8 cellular contexts compared by ENCODE assay signal in genomic region chr16:89599451-89599858, GRCh38. TPM values are rescaled to one million over a fixed set of nuclear protein-coding genes. Genes with fewer than 3 reads are reported as not detected.
DNase-seq lines count a peak whose midpoint lies in the region; ATAC-seq and TF ChIP-seq lines count a peak whose summit lies in the region.

No MANE protein-coding gene starts in this region.

- ATAC-seq in activated B cell treated with CpG ODN at 0.5 μM for 24 hours (ENCODE audit: low read depth) (peak; percentile 18), left lobe of liver (peak; percentile 34), GM18511 (IDR thresholded peaks at IDR 0.05; ENCODE audit: unreplicated experiment) (no peak)

- H3K9me3 Mint-ChIP-seq in activated B cell treated with CpG ODN at 0.5 μM for 24 hours, result no peaks in the 10 kb centered on the region

- H3K14ac ChIP-seq in trophoblast cell (ENCODE audit: low read length), result no peak overlapping the region

- no peak overlapping the region for H4K8ac ChIP-seq in trophoblast cell (ENCODE audit: low read depth, low read length)

- no peaks in the 10 kb centered on the region for H3K79me1 ChIP-seq in trophoblast cell (ENCODE audit: low read length)

- no peak overlapping the region for H3K4me3 ChIP-seq in trophoblast cell (ENCODE audit: low read depth, low read length)

- H3K4ac ChIP-seq in trophoblast cell (ENCODE audit: low read depth, low read length), result no peak overlapping the region

- H2BK5ac ChIP-seq in trophoblast cell (ENCODE audit: low read depth, low read length, poor library complexity), result no peak overlapping the region

- H3K36me3 ChIP-seq in trophoblast cell (ENCODE audit: control insufficient read depth in 1 of 2, insufficient read depth in 2 of 2, low read length in 2 of 2), result no peaks in the 10 kb centered on the region

- no peak overlapping the region for H2AK5ac ChIP-seq in trophoblast cell (ENCODE audit: low read length)

- DNase-seq in DMS153 treated with DMSO at 0.1 percent for 48 hours (lab: John Stamatoyannopoulos, UW; ENCODE audit: unreplicated experiment) (peak; percentile 8), HT-29 (ENCODE audit: low spot score) (peak; percentile 71), activated B cell treated with CpG ODN at 0.5 μM for 24 hours (no peak), left lobe of liver (ENCODE audit: low spot score) (no peak), trophoblast cell (no peak), dedifferentiated amniotic fluid mesenchymal stem cell (ENCODE audit: extremely low spot score) (no peak), GM19240 (ENCODE audit: insufficient read length, low spot score) (no peak)

- WGBS in trophoblast cell (ENCODE audit: extremely low coverage, insufficient coverage, insufficient read length), result no CpG with 5 or more reads among the region's 8 CpGs

- no peak overlapping the region for H3K18ac ChIP-seq in trophoblast cell (ENCODE audit: low read length)

- no peaks in the 10 kb centered on the region for H3K36me3 Mint-ChIP-seq in activated B cell treated with CpG ODN at 0.5 μM for 24 hours (ENCODE audit: low read depth)

- H3K27ac Mint-ChIP-seq in activated B cell treated with CpG ODN at 0.5 μM for 24 hours, result no peak overlapping the region

- POLR2A ChIA-PET in activated B cell treated with CpG ODN at 0.5 μM for 24 hours (lab: Charles Lee), result interaction anchor here (1.5 kb wide), 1 partner anchor 38 kb away, joined by 3 read pairs; no protein-coding TSS in a partner anchor

- H3K23ac ChIP-seq in trophoblast cell (ENCODE audit: low read length), result no peak overlapping the region

- H3K27me3 Mint-ChIP-seq in activated B cell treated with CpG ODN at 0.5 μM for 24 hours, result peaks cover 5% of the 10 kb centered on the region

- H3K4me1 Mint-ChIP-seq in activated B cell treated with CpG ODN at 0.5 μM for 24 hours, result peaks cover 8% of the 10 kb centered on the region

- H3K9me3 ChIP-seq in trophoblast cell (ENCODE audit: insufficient read depth, low read depth, low read length), result peaks cover 4% of the 10 kb centered on the region

- H3K27me3 ChIP-seq in trophoblast cell (ENCODE audit: insufficient read depth, low read length), result no peaks in the 10 kb centered on the region

- no peaks in the 10 kb centered on the region for H3K79me2 ChIP-seq in trophoblast cell (ENCODE audit: control insufficient read depth, insufficient read depth, low read length, poor library complexity)

- no peak overlapping the region for H3K27ac ChIP-seq in trophoblast cell (ENCODE audit: low read depth, low read length)

- no peak overlapping the region for H4K91ac ChIP-seq in trophoblast cell (ENCODE audit: low read depth, low read length)

- H2BK120ac ChIP-seq in trophoblast cell (ENCODE audit: insufficient read depth, low read length, poor library complexity), result no peak overlapping the region

- CTCF ChIA-PET in activated B cell treated with CpG ODN at 0.5 μM for 24 hours (lab: Charles Lee), result no interaction called here

- H3K4me2 ChIP-seq in trophoblast cell (ENCODE audit: low read length), result no peak overlapping the region

- no peak overlapping the region for H2BK12ac ChIP-seq in trophoblast cell (ENCODE audit: low read length)

- no peak for TF ChIP-seq CTCF in activated B cell treated with CpG ODN at 0.5 μM for 24 hours (IDR thresholded peaks at IDR 0.05)

- peaks cover 5 to 11% of the 10 kb centered on the region in 2 experiments for H3K4me1 ChIP-seq in trophoblast cell (ENCODE audit: control insufficient read depth in 1 of 2, insufficient read depth in 2 of 2, low read length in 2 of 2)

- H3K9ac ChIP-seq in trophoblast cell (ENCODE audit: low read length), result no peak overlapping the region

- intact Hi-C loops in activated B cell treated with CpG ODN at 0.5 μM for 24 hours (cut with micrococcal nuclease), result no loop called here

- H3K4me3 Mint-ChIP-seq in activated B cell treated with CpG ODN at 0.5 μM for 24 hours, result no peak overlapping the region

- H4K12ac ChIP-seq in trophoblast cell (ENCODE audit: low read depth, low read length), result no peak overlapping the region

- H2AFZ ChIP-seq in trophoblast cell (ENCODE audit: insufficient read depth, low read length, poor library complexity), result no peak overlapping the region

RNA-seq across cellular contexts. Expression of gene DPEP1, which starts 14.0 kb away (rescaled TPM):
- 81.5 and 82.2 TPM in 2 replicates for total RNA-seq in HT-29 (2014; rRNA removed; shearing (Covaris generic))
- not detected in 2 replicates for total RNA-seq in activated B cell treated with CpG ODN at 0.5 μM for 24 hours
- total RNA-seq in left lobe of liver, result 0.13 TPM
- polyA plus RNA-seq in trophoblast cell (2013), result 0.04 TPM in 1 of 2 replicates, not detected in the other

RNA-seq across cellular contexts. Expression of gene CPNE7, which starts 23.9 kb away (rescaled TPM):
- total RNA-seq in HT-29 (2014; rRNA removed; shearing (Covaris generic)), result 16.5 and 23.8 TPM in 2 replicates
- total RNA-seq in activated B cell treated with CpG ODN at 0.5 μM for 24 hours (2.0 and 2.7 TPM in 2 replicates), left lobe of liver (0.88 TPM)
- polyA plus RNA-seq in trophoblast cell (2013), result 0.23 and 0.37 TPM in 2 replicates

RNA-seq across cellular contexts. Expression of gene RPL13, which starts 39.0 kb away (rescaled TPM):
- 8,222 and 8,866 TPM in 2 replicates for total RNA-seq in HT-29 (2014; rRNA removed; shearing (Covaris generic))
- total RNA-seq in activated B cell treated with CpG ODN at 0.5 μM for 24 hours (3,566 and 4,063 TPM in 2 replicates), left lobe of liver (886 TPM)
- 2,265 and 2,343 TPM in 2 replicates for polyA plus RNA-seq in trophoblast cell (2013)

RNA-seq across cellular contexts. Expression of gene CHMP1A, which starts 58.1 kb away (rescaled TPM):
- 216 and 243 TPM in 2 replicates for total RNA-seq in HT-29 (2014; rRNA removed; shearing (Covaris generic))
- 89.8 and 98.7 TPM in 2 replicates for total RNA-seq in activated B cell treated with CpG ODN at 0.5 μM for 24 hours
- total RNA-seq in left lobe of liver, result 34.7 TPM
- polyA plus RNA-seq in trophoblast cell (2013), result 48.1 and 51.0 TPM in 2 replicates

RNA-seq across cellular contexts. Expression of gene SPATA33, which starts 58.2 kb away (rescaled TPM):
- 12.5 and 17.1 TPM in 2 replicates for total RNA-seq in HT-29 (2014; rRNA removed; shearing (Covaris generic))
- total RNA-seq in activated B cell treated with CpG ODN at 0.5 μM for 24 hours (8.5 TPM in 2 replicates), left lobe of liver (5.2 TPM)
- 11.1 and 11.9 TPM in 2 replicates for polyA plus RNA-seq in trophoblast cell (2013)

Comparison
In these comparisons a context has a peak if more than half of its experiments do, and no peak if none do; other contexts are left out.
1. DNase-seq: peak in DMS153 treated with DMSO at 0.1 percent for 48 hours (single experiment) and HT-29 (single experiment); none in activated B cell treated with CpG ODN at 0.5 μM for 24 hours (single experiment), left lobe of liver (single experiment), trophoblast cell (0 of 2), dedifferentiated amniotic fluid mesenchymal stem cell (single experiment) and GM19240 (single experiment).
2. RNA of gene DPEP1, which starts 14.0 kb away (total RNA-seq): 81.5 to 82.2 TPM in HT-29; 0.13 TPM in left lobe of liver (single experiment) and not detected in activated B cell treated with CpG ODN at 0.5 μM for 24 hours; every median in the first group is over 10 times any median in the second.